8 cellular contexts compared by ENCODE assay signal in genomic region chr20:3820901-3821727, GRCh38. TPM values are rescaled to one million over a fixed set of nuclear protein-coding genes. Genes with fewer than 3 reads are reported as not detected.
DNase-seq lines count a peak whose midpoint lies in the region; ATAC-seq, FAIRE-seq and TF ChIP-seq lines count a peak whose summit lies in the region.

No MANE protein-coding gene starts in this region.

- ATAC-seq in activated T-cell treated with anti-CD3 and anti-CD28 coated beads, Interleukin-2, amount 50 U/mL, for 4 hours, result no peak
- ATAC-seq in activated CD8-positive, alpha-beta T cell treated with anti-CD3 and anti-CD28 coated beads, Interleukin-2, amount 10 ng/mL, durations not matched to agents 7 days and 5 days, result no peak
- no peak for ATAC-seq in HG03045 (IDR thresholded peaks at IDR 0.05; ENCODE audit: unreplicated experiment)

- no peak for DNase-seq in activated T-cell treated with anti-CD3 and anti-CD28 coated beads, Interleukin-2, amount 50 U/mL, for 4 hours
- DNase-seq in activated T-cell treated with anti-CD3 and anti-CD28 coated beads for 4 hours, result no peak
- DNase-seq in activated CD8-positive, alpha-beta T cell treated with anti-CD3 and anti-CD28 coated beads, Interleukin-2, amount 10 ng/mL, durations not matched to agents 7 days and 5 days, result no peak
- peak; percentile 49 for DNase-seq in kidney
- no peak for DNase-seq in NCI-H748 (lab: John Stamatoyannopoulos, UW; ENCODE audit: unreplicated experiment)
- DNase-seq in activated CD8-positive, alpha-beta memory T cell treated with anti-CD3 and anti-CD28 coated beads for 24 hours, result no peak

- TF ChIP-seq CTCF in kidney (IDR thresholded peaks at IDR 0.05; ENCODE audit: borderline replicate concordance, extremely low read depth, insufficient read depth), result no peak

- H3K4me3 Mint-ChIP-seq in activated T-cell treated with anti-CD3 and anti-CD28 coated beads, Interleukin-2, amount 50 U/mL, for 4 hours, result peak overlapping the region; percentile 84
- H3K4me3 Mint-ChIP-seq in activated CD8-positive, alpha-beta T cell treated with anti-CD3 and anti-CD28 coated beads, Interleukin-2, amount 10 ng/mL, durations not matched to agents 7 days and 5 days, result peak overlapping the region; percentile 89

- peak overlapping the region; percentile 63 to 86 for H3K9ac ChIP-seq in kidney (ENCODE audit: low read length in 2 of 2)

- CTCF ChIA-PET in activated CD8-positive, alpha-beta T cell treated with anti-CD3 and anti-CD28 coated beads, Interleukin-2, amount 10 ng/mL, durations not matched to agents 7 days and 5 days (lab: Charles Lee), result interaction anchor here (0.7 to 7.7 kb wide), 23 partner anchors 9 to 660 kb away, joined by 3 to 126 read pairs (median 5); partner anchors contain the start of genes ADISSP, CDC25B, CENPB and SPEF1

- no peaks in the 10 kb centered on the region for H3K9me3 ChIP-seq in kidney (ENCODE audit: control insufficient read depth in 1 of 2, low read length in 2 of 2)
- no peaks in the 10 kb centered on the region for H3K9me3 ChIP-seq in thymus (ENCODE audit: control insufficient read depth)

- H3K36me3 Mint-ChIP-seq in activated T-cell treated with anti-CD3 and anti-CD28 coated beads, Interleukin-2, amount 50 U/mL, for 4 hours (ENCODE audit: insufficient read depth), result peaks cover 5% of the 10 kb centered on the region
- H3K36me3 Mint-ChIP-seq in activated CD8-positive, alpha-beta T cell treated with anti-CD3 and anti-CD28 coated beads, Interleukin-2, amount 10 ng/mL, durations not matched to agents 7 days and 5 days (ENCODE audit: low read depth), result peaks cover 21% of the 10 kb centered on the region

- H3K27ac ChIP-seq in kidney (ENCODE audit: low read depth in 2 of 2, low read length in 2 of 2) (peak overlapping the region; percentile 99 to 100), thymus (ENCODE audit: low read depth) (peak overlapping the region; percentile 100)

- H3K27me3 ChIP-seq in thymus (ENCODE audit: control insufficient read depth, insufficient read depth), result no peaks in the 10 kb centered on the region

- no peaks in the 10 kb centered on the region for H3K27me3 Mint-ChIP-seq in activated T-cell treated with anti-CD3 and anti-CD28 coated beads, Interleukin-2, amount 50 U/mL, for 4 hours (ENCODE audit: low read depth)
- H3K27me3 Mint-ChIP-seq in activated CD8-positive, alpha-beta T cell treated with anti-CD3 and anti-CD28 coated beads, Interleukin-2, amount 10 ng/mL, durations not matched to agents 7 days and 5 days (ENCODE audit: low read depth), result no peaks in the 10 kb centered on the region

- intact Hi-C loops in kidney (cut with DNase I), result no loop called here

- FAIRE-seq in kidney (lab: Jason Lieb, UNC), result no peak

- H3K4me1 Mint-ChIP-seq in activated T-cell treated with anti-CD3 and anti-CD28 coated beads, Interleukin-2, amount 50 U/mL, for 4 hours (ENCODE audit: low read depth), result peaks cover 29% of the 10 kb centered on the region
- H3K4me1 Mint-ChIP-seq in activated CD8-positive, alpha-beta T cell treated with anti-CD3 and anti-CD28 coated beads, Interleukin-2, amount 10 ng/mL, durations not matched to agents 7 days and 5 days (ENCODE audit: low read depth), result peaks cover 54% of the 10 kb centered on the region

- POLR2A ChIA-PET in activated CD8-positive, alpha-beta T cell treated with anti-CD3 and anti-CD28 coated beads, Interleukin-2, amount 10 ng/mL, durations not matched to agents 7 days and 5 days (lab: Charles Lee), result interaction anchor here (0.6 to 7.3 kb wide), 9 partner anchors 9 to 612 kb away, joined by 3 to 44 read pairs (median 4); partner anchors contain the start of genes ADISSP, CDC25B, CENPB and ITPA

- peaks cover 8 to 14% of the 10 kb centered on the region in 2 donors for H3K4me1 ChIP-seq in kidney (ENCODE audit: control insufficient read depth in 1 of 2, insufficient read depth in 1 of 2, low read depth in 1 of 2, low read length in 2 of 2)
- H3K4me1 ChIP-seq in thymus (ENCODE audit: control insufficient read depth, insufficient read depth, low read length), result peaks cover 14% of the 10 kb centered on the region

- peak overlapping the region; percentile 81 to 84 for H3K4me3 ChIP-seq in kidney (ENCODE audit: low read length in 2 of 2)
- peak overlapping the region; percentile 84 for H3K4me3 ChIP-seq in thymus (ENCODE audit: low read length)

- peak overlapping the region; percentile 95 for H3K27ac Mint-ChIP-seq in activated CD8-positive, alpha-beta T cell treated with anti-CD3 and anti-CD28 coated beads, Interleukin-2, amount 10 ng/mL, durations not matched to agents 7 days and 5 days

- no peaks in the 10 kb centered on the region for H3K9me3 Mint-ChIP-seq in activated T-cell treated with anti-CD3 and anti-CD28 coated beads, Interleukin-2, amount 50 U/mL, for 4 hours
- no peaks in the 10 kb centered on the region for H3K9me3 Mint-ChIP-seq in activated CD8-positive, alpha-beta T cell treated with anti-CD3 and anti-CD28 coated beads, Interleukin-2, amount 10 ng/mL, durations not matched to agents 7 days and 5 days (ENCODE audit: insufficient read depth)

- peaks cover 15 to 20% of the 10 kb centered on the region in 2 donors for H3K36me3 ChIP-seq in kidney (ENCODE audit: control insufficient read depth in 1 of 2, insufficient read depth in 2 of 2, low read length in 2 of 2)
- peaks cover 31% of the 10 kb centered on the region for H3K36me3 ChIP-seq in thymus (ENCODE audit: control insufficient read depth, insufficient read depth)

- WGBS in thymus, result 57% methylated on average over 20 of the region's 20 CpGs

RNA-seq across cellular contexts. Expression of gene AP5S1, which starts 0.8 kb away (rescaled TPM):
- 10 to 100 TPM; 14.2 to 17.3 (median 14.7) TPM for total RNA-seq in activated T-cell treated with anti-CD3 and anti-CD28 coated beads, Interleukin-2, amount 50 U/mL, for 4 hours
- total RNA-seq in activated CD8-positive, alpha-beta T cell treated with anti-CD3 and anti-CD28 coated beads, Interleukin-2, amount 10 ng/mL, durations not matched to agents 7 days and 5 days, result 10 to 100 TPM; 13.8 to 16.5 TPM
- total RNA-seq in kidney, result 19.5 TPM
- polyA plus RNA-seq in kidney (ENCODE audit: insufficient read depth, low read depth, low replicate concordance) (16.0 TPM), thymus (8.4 TPM)

RNA-seq across cellular contexts. Expression of gene CDC25B, which starts 25.0 kb away (rescaled TPM):
- total RNA-seq in activated T-cell treated with anti-CD3 and anti-CD28 coated beads, Interleukin-2, amount 50 U/mL, for 4 hours, result 10 to 100 TPM; 32.8 to 40.8 (median 34.7) TPM
- total RNA-seq in activated CD8-positive, alpha-beta T cell treated with anti-CD3 and anti-CD28 coated beads, Interleukin-2, amount 10 ng/mL, durations not matched to agents 7 days and 5 days, result 100 to 1,000 TPM; 294 to 298 TPM
- total RNA-seq in kidney, result 40.3 TPM
- 24.1 TPM for polyA plus RNA-seq in kidney (ENCODE audit: insufficient read depth, low read depth, low replicate concordance)
- polyA plus RNA-seq in thymus, result 56.4 TPM

RNA-seq across cellular contexts. Expression of gene MAVS, which starts 25.5 kb away (rescaled TPM):
- 10 to 100 TPM; 25.5 to 26.2 (median 25.6) TPM for total RNA-seq in activated T-cell treated with anti-CD3 and anti-CD28 coated beads, Interleukin-2, amount 50 U/mL, for 4 hours
- total RNA-seq in activated CD8-positive, alpha-beta T cell treated with anti-CD3 and anti-CD28 coated beads, Interleukin-2, amount 10 ng/mL, durations not matched to agents 7 days and 5 days, result 10 to 100 TPM; 29.7 TPM
- 46.8 TPM for total RNA-seq in kidney
- polyA plus RNA-seq in kidney (ENCODE audit: insufficient read depth, low read depth, low replicate concordance) (10.0 TPM), thymus (18.8 TPM)

RNA-seq across cellular contexts. Expression of gene CENPB, which starts 34.6 kb away (rescaled TPM):
- 10 to 100 TPM; 77.9 to 91.4 (median 89.2) TPM for total RNA-seq in activated T-cell treated with anti-CD3 and anti-CD28 coated beads, Interleukin-2, amount 50 U/mL, for 4 hours
- 10 to 100 TPM; 87.1 to 92.0 TPM for total RNA-seq in activated CD8-positive, alpha-beta T cell treated with anti-CD3 and anti-CD28 coated beads, Interleukin-2, amount 10 ng/mL, durations not matched to agents 7 days and 5 days
- total RNA-seq in kidney, result 99.8 TPM
- polyA plus RNA-seq in kidney (ENCODE audit: insufficient read depth, low read depth, low replicate concordance) (56.2 TPM), thymus (36.2 TPM)

RNA-seq across cellular contexts. Expression of gene SPEF1, which starts 39.9 kb away (rescaled TPM):
- under 1 TPM in 1 of 3 donors, not detected in 2; 0.18 TPM for total RNA-seq in activated T-cell treated with anti-CD3 and anti-CD28 coated beads, Interleukin-2, amount 50 U/mL, for 4 hours
- total RNA-seq in activated CD8-positive, alpha-beta T cell treated with anti-CD3 and anti-CD28 coated beads, Interleukin-2, amount 10 ng/mL, durations not matched to agents 7 days and 5 days, result under 1 TPM; 0.16 TPM
- 3.4 TPM for total RNA-seq in kidney
- polyA plus RNA-seq in kidney (ENCODE audit: insufficient read depth, low read depth, low replicate concordance) (3.8 TPM), thymus (0.16 TPM)
